8 cellular contexts compared by ENCODE assay signal in genomic region chr18:64017870-64018269, GRCh38. TPM values are rescaled to one million over a fixed set of nuclear protein-coding genes. Genes with fewer than 3 reads are reported as not detected.
DNase-seq lines count a peak whose midpoint lies in the region; ATAC-seq and TF ChIP-seq lines count a peak whose summit lies in the region.

No MANE protein-coding gene starts in this region.

- H3K4me3 ChIP-seq in right atrium auricular region (no peak overlapping the region), liver (ENCODE audit: low read depth in 1 of 3, low read length in 3 of 3) (no peak overlapping the region)

- no peak for DNase-seq in right atrium auricular region (ENCODE audit: low spot score)
- DNase-seq in Right ventricle myocardium superior: no peak
- peak; percentile 24 for DNase-seq in LoVo (ENCODE audit: low spot score)
- DNase-seq in posterior vena cava (ENCODE audit: low spot score): no peak
- no peak for DNase-seq in posterior cingulate gyrus

- peak; percentile 74 to 79 for TF ChIP-seq RAD21 in liver (IDR thresholded peaks at IDR 0.05)

- H3K9me3 ChIP-seq in right atrium auricular region (no peaks in the 10 kb centered on the region), liver (ENCODE audit: control insufficient read depth in 4 of 4, low read length in 3 of 4) (no peaks in the 10 kb centered on the region)

- no peaks in the 10 kb centered on the region for H3K4me1 ChIP-seq in right atrium auricular region
- no peaks in the 10 kb centered on the region for H3K4me1 ChIP-seq in liver (ENCODE audit: control insufficient read depth in 4 of 4, insufficient read depth in 4 of 4, low read length in 3 of 4)

- no peaks in the 10 kb centered on the region for H3K36me3 ChIP-seq in right atrium auricular region
- no peaks in the 10 kb centered on the region for H3K36me3 ChIP-seq in liver (ENCODE audit: control insufficient read depth in 4 of 4, insufficient read depth in 3 of 4, low read depth in 1 of 4, low read length in 3 of 4)

- H3K27ac ChIP-seq in right atrium auricular region: no peak overlapping the region
- no peak overlapping the region for H3K27ac ChIP-seq in VCaP
- H3K27ac ChIP-seq in liver (ENCODE audit: low read depth in 1 of 2, low read length in 2 of 2): no peak overlapping the region

- no peaks in the 10 kb centered on the region for H3K27me3 ChIP-seq in right atrium auricular region
- H3K27me3 ChIP-seq in liver (ENCODE audit: control insufficient read depth in 4 of 4, insufficient read depth in 4 of 4, low read length in 3 of 4): no peaks in the 10 kb centered on the region

- ATAC-seq in Right ventricle myocardium superior (ENCODE audit: poor library complexity): no peak
- ATAC-seq in HG03457 (IDR thresholded peaks at IDR 0.05; ENCODE audit: unreplicated experiment): no peak

- WGBS in liver: 12% methylated on average over 1 of the region's 1 CpG

- no peak overlapping the region for H3K9ac ChIP-seq in liver (ENCODE audit: low read depth in 1 of 2, low read length in 2 of 2)

- intact Hi-C loops in Right ventricle myocardium superior (cut with DNase I) (no loop called here), posterior vena cava (cut with DNase I) (no loop called here), posterior cingulate gyrus (cut with DNase I) (no loop called here)

- TF ChIP-seq CTCF in right atrium auricular region (IDR thresholded peaks at IDR 0.05): peak; percentile 22 to 57
- TF ChIP-seq CTCF in VCaP (conservative IDR thresholded peaks at IDR 0.05): peak; percentile 75
- TF ChIP-seq CTCF in liver (IDR thresholded peaks at IDR 0.05; ENCODE audit: low read depth, low read length, missing input control): peak; percentile 32

TF ChIP-seq in liver, 16 proteins besides CTCF, POLR2A, EP300 and RAD21:
- no peak for TF ChIP-seq HNF4G (IDR thresholded peaks at IDR 0.05)
- TF ChIP-seq HNF4A (conservative IDR thresholded peaks at IDR 0.05): no peak
- no peak for TF ChIP-seq TAF1 (conservative IDR thresholded peaks at IDR 0.05)
- no peak for TF ChIP-seq YY1 (IDR thresholded peaks at IDR 0.05)
- no peak for TF ChIP-seq GABPA (IDR thresholded peaks at IDR 0.05 in 1 of 2, conservative IDR thresholded peaks at IDR 0.05 in 1 of 2)
- TF ChIP-seq FOXA2 (IDR thresholded peaks at IDR 0.05): no peak
- no peak for TF ChIP-seq NR2F2 (IDR thresholded peaks at IDR 0.05)
- TF ChIP-seq ATF3 (IDR thresholded peaks at IDR 0.05): no peak
- TF ChIP-seq EGR1 (IDR thresholded peaks at IDR 0.05; ENCODE audit: low read depth in 2 of 2): no peak
- TF ChIP-seq ZBTB33 (IDR thresholded peaks at IDR 0.05): no peak
- TF ChIP-seq FOXA1 (IDR thresholded peaks at IDR 0.05): no peak
- TF ChIP-seq, protein P1, sequence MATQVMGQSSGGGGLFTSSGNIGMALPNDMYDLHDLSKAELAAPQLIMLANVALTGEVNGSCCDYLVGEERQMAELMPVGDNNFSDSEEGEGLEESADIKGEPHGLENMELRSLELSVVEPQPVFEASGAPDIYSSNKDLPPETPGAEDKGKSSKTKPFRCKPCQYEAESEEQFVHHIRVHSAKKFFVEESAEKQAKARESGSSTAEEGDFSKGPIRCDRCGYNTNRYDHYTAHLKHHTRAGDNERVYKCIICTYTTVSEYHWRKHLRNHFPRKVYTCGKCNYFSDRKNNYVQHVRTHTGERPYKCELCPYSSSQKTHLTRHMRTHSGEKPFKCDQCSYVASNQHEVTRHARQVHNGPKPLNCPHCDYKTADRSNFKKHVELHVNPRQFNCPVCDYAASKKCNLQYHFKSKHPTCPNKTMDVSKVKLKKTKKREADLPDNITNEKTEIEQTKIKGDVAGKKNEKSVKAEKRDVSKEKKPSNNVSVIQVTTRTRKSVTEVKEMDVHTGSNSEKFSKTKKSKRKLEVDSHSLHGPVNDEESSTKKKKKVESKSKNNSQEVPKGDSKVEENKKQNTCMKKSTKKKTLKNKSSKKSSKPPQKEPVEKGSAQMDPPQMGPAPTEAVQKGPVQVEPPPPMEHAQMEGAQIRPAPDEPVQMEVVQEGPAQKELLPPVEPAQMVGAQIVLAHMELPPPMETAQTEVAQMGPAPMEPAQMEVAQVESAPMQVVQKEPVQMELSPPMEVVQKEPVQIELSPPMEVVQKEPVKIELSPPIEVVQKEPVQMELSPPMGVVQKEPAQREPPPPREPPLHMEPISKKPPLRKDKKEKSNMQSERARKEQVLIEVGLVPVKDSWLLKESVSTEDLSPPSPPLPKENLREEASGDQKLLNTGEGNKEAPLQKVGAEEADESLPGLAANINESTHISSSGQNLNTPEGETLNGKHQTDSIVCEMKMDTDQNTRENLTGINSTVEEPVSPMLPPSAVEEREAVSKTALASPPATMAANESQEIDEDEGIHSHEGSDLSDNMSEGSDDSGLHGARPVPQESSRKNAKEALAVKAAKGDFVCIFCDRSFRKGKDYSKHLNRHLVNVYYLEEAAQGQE (IDR thresholded peaks at IDR 0.05): no peak
- no peak for TF ChIP-seq JUND (IDR thresholded peaks at IDR 0.05)
- no peak for TF ChIP-seq RXRA (IDR thresholded peaks at IDR 0.05)
- TF ChIP-seq, protein P2, sequence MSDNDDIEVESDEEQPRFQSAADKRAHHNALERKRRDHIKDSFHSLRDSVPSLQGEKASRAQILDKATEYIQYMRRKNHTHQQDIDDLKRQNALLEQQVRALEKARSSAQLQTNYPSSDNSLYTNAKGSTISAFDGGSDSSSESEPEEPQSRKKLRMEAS (IDR thresholded peaks at IDR 0.05): no peak

RNA-seq across cellular contexts. Expression of gene SERPINB8, which starts 48.0 kb away (rescaled TPM):
- total RNA-seq in right atrium auricular region: 1 to 10 TPM; 3.4 to 8.4 TPM
- 1.6 TPM for total RNA-seq in Right ventricle myocardium superior
- total RNA-seq in liver: 1 to 10 TPM; 2.5 to 5.1 TPM
- polyA plus RNA-seq in liver: 1 to 10 TPM; 8.3 to 8.6 TPM
- total RNA-seq in posterior vena cava: 10 to 100 TPM; 19.6 to 31.1 TPM
